ENCODE assay signal across 12 cellular contexts in genomic region chr7:94374721-94375120, GRCh38.
A peak's percentile ranks its signal among the peaks of the same experiment; 100 is the strongest.
DNase-seq lines count a peak whose midpoint lies in the region; FAIRE-seq and TF ChIP-seq lines count a peak whose summit lies in the region.
"Had no signal": no experiment of that assay in that cellular context is flagged by ENCODE, and none has a peak within 500 bp of the region (broad histone marks: within the 10 kb centered on the region; RNA-seq: fewer than 3 reads in every experiment).

No MANE protein-coding gene starts in this region.

- FAIRE-seq in D721Med (lab: Jason Lieb, UNC) = no peak

- H3K27me3 ChIP-seq in WERI-Rb-1 (ENCODE audit: insufficient read depth, low read depth, severe bottlenecking) (no peaks in the 10 kb centered on the region), rectal smooth muscle tissue (ENCODE audit: control insufficient read depth, insufficient read depth, low read length) (no peaks in the 10 kb centered on the region)

- no peaks in the 10 kb centered on the region for H3K36me3 ChIP-seq in WERI-Rb-1
- no peaks in the 10 kb centered on the region for H3K36me3 ChIP-seq in rectal smooth muscle tissue (ENCODE audit: control insufficient read depth, insufficient read depth, low read length)

- peaks cover 24% of the 10 kb centered on the region for H3K4me1 ChIP-seq in rectal smooth muscle tissue (ENCODE audit: control insufficient read depth, insufficient read depth, low read length)

- H3K9me3 ChIP-seq in WERI-Rb-1 (ENCODE audit: severe bottlenecking) = peaks cover 4% of the 10 kb centered on the region

- H3K9ac ChIP-seq in rectal smooth muscle tissue (ENCODE audit: low read length) = no peak overlapping the region

- TF ChIP-seq CTCF in AG09309 (IDR thresholded peaks at IDR 0.05; ENCODE audit: control insufficient read depth, insufficient read depth, low read depth, low read length, missing control alignments) = no peak
- TF ChIP-seq CTCF in WERI-Rb-1 (IDR thresholded peaks at IDR 0.05; ENCODE audit: low read depth, low read length) = no peak
- no peak for TF ChIP-seq CTCF in D721Med (IDR thresholded peaks at IDR 0.05; ENCODE audit: insufficient read depth, missing control alignments)

- no peak for DNase-seq in AG09309 (ENCODE audit: low read depth)
- DNase-seq in WERI-Rb-1 = no peak
- peak; percentile 18 for DNase-seq in foreskin melanocyte
- no peak for DNase-seq in D721Med (ENCODE audit: insufficient read length, low spot score)
- DNase-seq in NCI-H82 (lab: John Stamatoyannopoulos, UW) = no peak
- no peak for DNase-seq in SW480 (ENCODE audit: low spot score)
- DNase-seq in effector CD8-positive, alpha-beta T cell (lab: John Stamatoyannopoulos, UW) = no peak
- DNase-seq: CD8-positive, alpha-beta memory T cell; NCI-H2081 treated with DMSO at 0.1 percent for 48 hours; stimulated activated CD4-positive, alpha-beta T cell treated with anti-CD3 and anti-CD28 coated beads, Interleukin-4, amount 100 ng/mL, for 4 hours; T-cell had no signal

- H3K4me3 ChIP-seq in AG09309 (ENCODE audit: control insufficient read depth, low read depth, low read length) (peak overlapping the region; percentile 22), WERI-Rb-1 (ENCODE audit: low read depth, low read length) (0 out of 2 replicates have a peak overlapping the region, but pooled peaks have one; percentile 0), rectal smooth muscle tissue (ENCODE audit: low read length) (peak overlapping the region; percentile 22)

- peak overlapping the region; percentile 93 for H3K27ac ChIP-seq in WERI-Rb-1
- peak overlapping the region; percentile 98 for H3K27ac ChIP-seq in rectal smooth muscle tissue (ENCODE audit: low read depth, low read length)
